Comparison of ENCODE assay signal across 33 cellular contexts in the genomic region with DNA sequence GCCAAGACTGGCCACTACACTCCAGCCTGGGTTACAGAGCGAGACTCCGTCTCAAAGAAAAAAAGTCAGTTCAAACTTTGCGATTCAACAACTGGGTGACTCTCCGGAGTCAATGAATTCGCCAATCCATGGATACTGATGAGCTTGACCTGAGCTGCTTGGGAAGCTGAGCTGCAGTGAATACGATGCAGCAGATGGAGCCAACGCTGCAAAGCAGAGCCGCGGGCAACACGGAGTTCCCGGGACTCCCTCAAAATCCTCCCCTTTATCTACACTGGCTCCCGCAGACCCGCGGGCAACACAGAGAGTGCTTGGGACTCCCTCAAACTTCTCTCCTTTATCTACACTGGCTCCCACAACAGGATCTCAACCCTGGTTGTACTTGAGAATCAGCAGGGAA.
"Had no signal": no experiment of that assay in that cellular context is flagged by ENCODE, and none has a peak within 500 bp of the region (broad histone marks: within the 10 kb centered on the region; RNA-seq: fewer than 3 reads in every experiment).

No MANE protein-coding gene starts in this region.

- H3K27me3 Mint-ChIP-seq: activated naive CD8-positive, alpha-beta T cell treated with anti-CD3 and anti-CD28 coated beads, Interleukin-2, amount 10 ng/mL, durations not matched to agents 7 days and 5 days had no signal

- H3K4me1 Mint-ChIP-seq: activated B cell treated with CpG ODN at 0.5 μM for 24 hours; activated naive CD4-positive, alpha-beta T cell treated with anti-CD3 and anti-CD28 coated beads, Interleukin-2, amount 10 ng/mL, durations not matched to agents 7 days and 5 days; activated naive CD8-positive, alpha-beta T cell treated with anti-CD3 and anti-CD28 coated beads, Interleukin-2, amount 10 ng/mL, durations not matched to agents 7 days and 5 days; brain; T-helper 17 cell had no signal

- H3K4me1 ChIP-seq: ascending aorta, breast epithelium, colonic mucosa had no signal

- FAIRE-seq: frontal cortex had no signal

- H3K36me3 Mint-ChIP-seq: activated naive CD4-positive, alpha-beta T cell treated with anti-CD3 and anti-CD28 coated beads, Interleukin-2, amount 10 ng/mL, durations not matched to agents 7 days and 5 days; activated naive CD4-positive, alpha-beta T cell treated with anti-CD3 and anti-CD28 coated beads, Interleukin-2, amount 50 U/mL, for 72 hours; activated naive CD8-positive, alpha-beta T cell treated with anti-CD3 and anti-CD28 coated beads, Interleukin-2, amount 10 ng/mL, durations not matched to agents 7 days and 5 days; brain had no signal

- H3K4me3 Mint-ChIP-seq: activated B cell treated with CpG ODN at 0.5 μM for 24 hours; activated CD8-positive, alpha-beta T cell treated with anti-CD3 and anti-CD28 coated beads for 36 hours; activated naive CD4-positive, alpha-beta T cell treated with anti-CD3 and anti-CD28 coated beads, Interleukin-2, amount 10 ng/mL, durations not matched to agents 7 days and 5 days; activated naive CD8-positive, alpha-beta T cell treated with anti-CD3 and anti-CD28 coated beads, Interleukin-2, amount 10 ng/mL, durations not matched to agents 7 days and 5 days; activated T-helper 1 cell treated with anti-CD3 and anti-CD28 coated beads, Interleukin-12 subunit alpha, Interleukin-12 subunit beta, Interleukin-2, Interleukin-4 antibody, amounts not matched to agents 30 ng/mL and 10 ng/mL and 1 ng/mL, durations not matched to agents 14 hours and 24 hours and 36 hours; brain; T-helper 17 cell; T-helper 2 cell treated with Interferon-gamma antibody and Interleukin-4, amounts not matched to agents 5 μg/mL and 100 μg/mL, for 36 hours had no signal

- H3K36me3 ChIP-seq: ascending aorta, breast epithelium, cardiac muscle cell, colonic mucosa had no signal

- H3K9me3 Mint-ChIP-seq: activated B cell treated with CpG ODN at 0.5 μM for 24 hours; activated CD8-positive, alpha-beta T cell treated with anti-CD3 and anti-CD28 coated beads for 36 hours; activated naive CD4-positive, alpha-beta T cell treated with anti-CD3 and anti-CD28 coated beads, Interleukin-2, amount 10 ng/mL, durations not matched to agents 7 days and 5 days; activated naive CD4-positive, alpha-beta T cell treated with anti-CD3 and anti-CD28 coated beads, Interleukin-2, amount 50 U/mL, for 72 hours; activated T-helper 1 cell treated with anti-CD3 and anti-CD28 coated beads, Interleukin-12 subunit alpha, Interleukin-12 subunit beta, Interleukin-2, Interleukin-4 antibody, amounts not matched to agents 30 ng/mL and 10 ng/mL and 1 ng/mL, durations not matched to agents 14 hours and 24 hours and 36 hours; activated T-helper 2 cell treated with anti-CD3 and anti-CD28 coated beads, Interferon-gamma antibody, Interleukin-2, Interleukin-4, amounts not matched to agents 10 μg/mL and 5 μg/mL and 100 μg/mL, durations not matched to agents 14 hours and 24 hours and 36 hours; brain; T-helper 2 cell treated with Interferon-gamma antibody and Interleukin-4, amounts not matched to agents 5 μg/mL and 100 μg/mL, for 36 hours had no signal

- DNase-seq: activated B cell treated with CpG ODN at 0.5 μM for 24 hours; activated CD4-positive, alpha-beta T cell treated with anti-CD3 and anti-CD28 coated beads for 48 hours; activated CD4-positive, alpha-beta T cell treated with anti-CD3 and anti-CD28 coated beads, Interleukin-2, amount 50 U/mL, for 1 hour; activated CD4-positive, alpha-beta T cell treated with anti-CD3 and anti-CD28 coated beads, Interleukin-2, amount 50 U/mL, for 48 hours; activated CD8-positive, alpha-beta memory T cell treated with anti-CD3 and anti-CD28 coated beads for 24 hours; activated CD8-positive, alpha-beta T cell treated with anti-CD3 and anti-CD28 coated beads for 36 hours; activated effector memory CD4-positive, alpha-beta T cell treated with anti-CD3 and anti-CD28 coated beads, Interleukin-2, amount 50 U/mL, for 16 hours; activated naive CD4-positive, alpha-beta T cell; activated naive CD4-positive, alpha-beta T cell treated with anti-CD3 and anti-CD28 coated beads, Interleukin-2, amount 10 ng/mL, durations not matched to agents 7 days and 5 days; activated naive CD8-positive, alpha-beta T cell treated with anti-CD3 and anti-CD28 coated beads, Interleukin-2, amount 10 ng/mL, durations not matched to agents 7 days and 5 days; activated T-cell treated with anti-CD3 and anti-CD28 coated beads, Interleukin-2, amount 50 U/mL, for 1 hour; activated T-cell treated with anti-CD3 and anti-CD28 coated beads, Interleukin-2, amount 50 U/mL, for 48 hours; central memory CD4-positive, alpha-beta T cell; cerebellar nuclear complex; colonic mucosa; effector CD8-positive, alpha-beta T cell; foreskin fibroblast; head of caudate nucleus; T-helper 1 cell; T-helper 17 cell; T1000 had no signal

- H3K4me3 ChIP-seq: ascending aorta, breast epithelium, cardiac muscle cell, colonic mucosa had no signal

- H3K9me3 ChIP-seq: ascending aorta, breast epithelium, colonic mucosa had no signal

- H3K27me3 ChIP-seq: ascending aorta, breast epithelium, cardiac muscle cell had no signal

- ATAC-seq: activated CD4-positive, CD25-positive, alpha-beta regulatory T cell treated with anti-CD3 and anti-CD28 coated beads, Interleukin-2, amount 50 U/mL, for 24 hours; activated CD8-positive, alpha-beta T cell treated with anti-CD3 and anti-CD28 coated beads for 36 hours; activated naive CD4-positive, alpha-beta T cell treated with anti-CD3 and anti-CD28 coated beads, Interleukin-2, amount 50 U/mL, for 72 hours; esophagus mucosa; T-helper 17 cell had no signal

- H3K27ac Mint-ChIP-seq: activated B cell treated with CpG ODN at 0.5 μM for 24 hours; activated CD8-positive, alpha-beta T cell treated with anti-CD3 and anti-CD28 coated beads for 36 hours; activated naive CD4-positive, alpha-beta T cell treated with anti-CD3 and anti-CD28 coated beads, Interleukin-2, amount 10 ng/mL, durations not matched to agents 7 days and 5 days; activated naive CD8-positive, alpha-beta T cell treated with anti-CD3 and anti-CD28 coated beads, Interleukin-2, amount 10 ng/mL, durations not matched to agents 7 days and 5 days; activated T-helper 1 cell treated with anti-CD3 and anti-CD28 coated beads, Interleukin-12 subunit alpha, Interleukin-12 subunit beta, Interleukin-2, Interleukin-4 antibody, amounts not matched to agents 30 ng/mL and 10 ng/mL and 1 ng/mL, durations not matched to agents 14 hours and 24 hours and 36 hours; activated T-helper 2 cell treated with anti-CD3 and anti-CD28 coated beads, Interferon-gamma antibody, Interleukin-2, Interleukin-4, amounts not matched to agents 10 μg/mL and 5 μg/mL and 100 μg/mL, durations not matched to agents 14 hours and 24 hours and 36 hours; brain; T-helper 17 cell; T-helper 2 cell treated with Interferon-gamma antibody and Interleukin-4, amounts not matched to agents 5 μg/mL and 100 μg/mL, for 36 hours had no signal

- H3K27ac ChIP-seq: ascending aorta, breast epithelium, cardiac muscle cell, colonic mucosa, VCaP had no signal
